Comparison of ENCODE assay signal across 1 cellular context in the genomic region with DNA sequence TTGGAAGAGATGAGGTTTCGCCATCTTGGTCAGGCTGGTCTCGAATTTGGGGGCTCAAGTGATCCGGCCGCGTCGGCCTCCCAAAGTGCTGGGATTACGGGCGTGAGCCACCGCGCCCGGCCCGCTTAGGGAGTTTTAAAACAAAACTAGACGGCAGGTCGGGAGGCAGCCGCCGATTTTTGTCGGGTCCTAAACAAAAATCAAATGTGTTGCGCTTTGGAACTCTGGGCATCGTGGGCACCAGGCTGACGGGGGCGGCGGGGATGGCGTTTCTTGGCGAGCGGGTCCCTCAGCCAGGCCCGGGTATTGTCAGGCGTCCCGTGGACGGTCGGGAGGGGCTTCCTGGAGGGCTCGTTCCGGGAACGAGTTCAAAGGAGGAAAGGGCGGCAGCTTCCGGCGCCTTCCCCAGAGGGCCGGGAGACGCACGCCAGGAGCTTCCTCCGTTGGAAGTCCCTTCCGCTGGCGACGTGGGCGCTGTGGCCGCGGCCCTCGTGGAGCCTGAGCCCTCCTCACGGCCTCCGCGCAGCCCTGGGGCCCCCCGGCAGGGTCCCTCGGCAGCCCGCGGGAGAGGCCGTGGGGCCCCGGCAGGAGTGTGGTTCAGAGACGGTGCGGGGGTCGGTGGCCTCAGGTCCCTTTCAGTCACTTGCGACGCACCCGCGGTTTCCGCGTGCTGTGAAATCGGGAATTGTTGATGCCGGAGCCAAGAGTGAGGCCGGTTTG.
TF ChIP-seq lines count a peak whose summit lies in the region.

No MANE protein-coding gene starts in this region.

TF ChIP-seq in HepG2, 621 proteins besides CTCF, POLR2A, EP300 and RAD21 (continued from another document and continues in another):
- TF ChIP-seq TAF15 (IDR thresholded peaks at IDR 0.05; ENCODE audit: low read depth, low read length, poor library complexity, severe bottlenecking), result no peak
- no peak for TF ChIP-seq TBX3 (IDR thresholded peaks at IDR 0.05; ENCODE audit: borderline replicate concordance)
- TF ChIP-seq RBM39 (IDR thresholded peaks at IDR 0.05; ENCODE audit: low read depth, low read length, poor library complexity, severe bottlenecking), result no peak
- TF ChIP-seq ERF (CRISPR knock-in tag; IDR thresholded peaks at IDR 0.05), result peak; percentile 64; the same call in 1 of the 2 replicates
- TF ChIP-seq PAF1 (CRISPR knock-in tag; IDR thresholded peaks at IDR 0.05), result no peak
- TF ChIP-seq ZNF501 (CRISPR knock-in tag; IDR thresholded peaks at IDR 0.05), result peak; percentile 83
- peak; percentile 40; the same call in 1 of the 2 replicates for TF ChIP-seq ZNF891 (CRISPR knock-in tag; IDR thresholded peaks at IDR 0.05)
- TF ChIP-seq MTA1 (CRISPR knock-in tag; IDR thresholded peaks at IDR 0.05; ENCODE audit: borderline replicate concordance), result peak; percentile 23; the same call in 1 of the 2 replicates
- no peak for TF ChIP-seq ADNP (CRISPR knock-in tag; IDR thresholded peaks at IDR 0.05)
- TF ChIP-seq ZFX (CRISPR knock-in tag; IDR thresholded peaks at IDR 0.05; ENCODE audit: low read depth), result peak; percentile 72
- TF ChIP-seq CBX5 (CRISPR knock-in tag; IDR thresholded peaks at IDR 0.05; ENCODE audit: borderline replicate concordance), result no peak
- TF ChIP-seq ZNF788 (CRISPR knock-in tag; IDR thresholded peaks at IDR 0.05; ENCODE audit: borderline replicate concordance), result peak; percentile 65; the same call in 1 of the 2 replicates
- TF ChIP-seq MTF2 (CRISPR knock-in tag; IDR thresholded peaks at IDR 0.05; ENCODE audit: borderline replicate concordance), result no peak; the same call in 1 of the 2 replicates
- TF ChIP-seq SOX6 (IDR thresholded peaks at IDR 0.05), result no peak
- TF ChIP-seq SOX6 (CRISPR knock-in tag; IDR thresholded peaks at IDR 0.05), result peak; percentile 38; the same call in 1 of the 2 replicates
- no peak for TF ChIP-seq TMF1 (CRISPR knock-in tag; IDR thresholded peaks at IDR 0.05; ENCODE audit: low read depth)
- no peak for TF ChIP-seq ZNF10 (CRISPR knock-in tag; IDR thresholded peaks at IDR 0.05; ENCODE audit: borderline replicate concordance, low read depth)
- TF ChIP-seq ZNF850 (CRISPR knock-in tag; conservative IDR thresholded peaks at IDR 0.05), result 0 out of 2 replicates have a peak, but pooled peaks have one; percentile 67
- TF ChIP-seq REPIN1 (CRISPR knock-in tag; IDR thresholded peaks at IDR 0.05; ENCODE audit: borderline replicate concordance, low read depth), result no peak
- TF ChIP-seq ZNF101 (CRISPR knock-in tag; IDR thresholded peaks at IDR 0.05; ENCODE audit: borderline replicate concordance, low read depth), result no peak
- TF ChIP-seq ZNF3 (CRISPR knock-in tag; IDR thresholded peaks at IDR 0.05), result no peak
- TF ChIP-seq, protein P1, sequence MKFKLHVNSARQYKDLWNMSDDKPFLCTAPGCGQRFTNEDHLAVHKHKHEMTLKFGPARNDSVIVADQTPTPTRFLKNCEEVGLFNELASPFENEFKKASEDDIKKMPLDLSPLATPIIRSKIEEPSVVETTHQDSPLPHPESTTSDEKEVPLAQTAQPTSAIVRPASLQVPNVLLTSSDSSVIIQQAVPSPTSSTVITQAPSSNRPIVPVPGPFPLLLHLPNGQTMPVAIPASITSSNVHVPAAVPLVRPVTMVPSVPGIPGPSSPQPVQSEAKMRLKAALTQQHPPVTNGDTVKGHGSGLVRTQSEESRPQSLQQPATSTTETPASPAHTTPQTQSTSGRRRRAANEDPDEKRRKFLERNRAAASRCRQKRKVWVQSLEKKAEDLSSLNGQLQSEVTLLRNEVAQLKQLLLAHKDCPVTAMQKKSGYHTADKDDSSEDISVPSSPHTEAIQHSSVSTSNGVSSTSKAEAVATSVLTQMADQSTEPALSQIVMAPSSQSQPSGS (CRISPR knock-in tag; IDR thresholded peaks at IDR 0.05), result no peak
- TF ChIP-seq HOXA7 (CRISPR knock-in tag; IDR thresholded peaks at IDR 0.05), result no peak
- no peak for TF ChIP-seq RBAK (CRISPR knock-in tag; IDR thresholded peaks at IDR 0.05)
- TF ChIP-seq RFX5 (IDR thresholded peaks at IDR 0.05; ENCODE audit: low read depth, low read length), result no peak
- peak; percentile 65 for TF ChIP-seq TBX2 (CRISPR knock-in tag; IDR thresholded peaks at IDR 0.05; ENCODE audit: borderline replicate concordance)
- TF ChIP-seq ZNF543 (CRISPR knock-in tag; IDR thresholded peaks at IDR 0.05), result peak; percentile 62
- TF ChIP-seq ARNTL (CRISPR knock-in tag; IDR thresholded peaks at IDR 0.05), result no peak
- TF ChIP-seq KLF16 (CRISPR knock-in tag; IDR thresholded peaks at IDR 0.05), result peak in 1 of 2 experiments; percentile 67; a peak in 1 of 4 replicates
- TF ChIP-seq HMG20A (CRISPR knock-in tag; IDR thresholded peaks at IDR 0.05; ENCODE audit: borderline replicate concordance), result no peak
- TF ChIP-seq SUZ12 (IDR thresholded peaks at IDR 0.05; ENCODE audit: low read depth, low read length), result no peak
- no peak for TF ChIP-seq NCOA5 (CRISPR knock-in tag; IDR thresholded peaks at IDR 0.05)
- no peak for TF ChIP-seq KMT2A (CRISPR knock-in tag; IDR thresholded peaks at IDR 0.05)
- TF ChIP-seq ZFP90 (CRISPR knock-in tag; IDR thresholded peaks at IDR 0.05; ENCODE audit: borderline replicate concordance), result peak; percentile 50; the same call in 1 of the 2 replicates
- TF ChIP-seq ZNF33B (CRISPR knock-in tag; IDR thresholded peaks at IDR 0.05), result no peak
- TF ChIP-seq KDM1A (CRISPR knock-in tag; IDR thresholded peaks at IDR 0.05), result no peak
- no peak for TF ChIP-seq YY1 (IDR thresholded peaks at IDR 0.05; ENCODE audit: insufficient read depth, insufficient replicate concordance, low read depth, low read length)
- TF ChIP-seq, protein P2, sequence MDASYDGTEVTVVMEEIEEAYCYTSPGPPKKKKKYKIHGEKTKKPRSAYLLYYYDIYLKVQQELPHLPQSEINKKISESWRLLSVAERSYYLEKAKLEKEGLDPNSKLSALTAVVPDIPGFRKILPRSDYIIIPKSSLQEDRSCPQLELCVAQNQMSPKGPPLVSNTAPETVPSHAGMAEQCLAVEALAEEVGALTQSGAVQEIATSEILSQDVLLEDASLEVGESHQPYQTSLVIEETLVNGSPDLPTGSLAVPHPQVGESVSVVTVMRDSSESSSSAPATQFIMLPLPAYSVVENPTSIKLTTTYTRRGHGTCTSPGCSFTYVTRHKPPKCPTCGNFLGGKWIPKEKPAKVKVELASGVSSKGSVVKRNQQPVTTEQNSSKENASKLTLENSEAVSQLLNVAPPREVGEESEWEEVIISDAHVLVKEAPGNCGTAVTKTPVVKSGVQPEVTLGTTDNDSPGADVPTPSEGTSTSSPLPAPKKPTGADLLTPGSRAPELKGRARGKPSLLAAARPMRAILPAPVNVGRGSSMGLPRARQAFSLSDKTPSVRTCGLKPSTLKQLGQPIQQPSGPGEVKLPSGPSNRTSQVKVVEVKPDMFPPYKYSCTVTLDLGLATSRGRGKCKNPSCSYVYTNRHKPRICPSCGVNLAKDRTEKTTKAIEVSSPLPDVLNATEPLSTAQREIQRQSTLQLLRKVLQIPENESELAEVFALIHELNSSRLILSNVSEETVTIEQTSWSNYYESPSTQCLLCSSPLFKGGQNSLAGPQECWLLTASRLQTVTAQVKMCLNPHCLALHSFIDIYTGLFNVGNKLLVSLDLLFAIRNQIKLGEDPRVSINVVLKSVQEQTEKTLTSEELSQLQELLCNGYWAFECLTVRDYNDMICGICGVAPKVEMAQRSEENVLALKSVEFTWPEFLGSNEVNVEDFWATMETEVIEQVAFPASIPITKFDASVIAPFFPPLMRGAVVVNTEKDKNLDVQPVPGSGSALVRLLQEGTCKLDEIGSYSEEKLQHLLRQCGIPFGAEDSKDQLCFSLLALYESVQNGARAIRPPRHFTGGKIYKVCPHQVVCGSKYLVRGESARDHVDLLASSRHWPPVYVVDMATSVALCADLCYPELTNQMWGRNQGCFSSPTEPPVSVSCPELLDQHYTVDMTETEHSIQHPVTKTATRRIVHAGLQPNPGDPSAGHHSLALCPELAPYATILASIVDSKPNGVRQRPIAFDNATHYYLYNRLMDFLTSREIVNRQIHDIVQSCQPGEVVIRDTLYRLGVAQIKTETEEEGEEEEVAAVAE (CRISPR knock-in tag; IDR thresholded peaks at IDR 0.05; ENCODE audit: borderline replicate concordance), result no peak
- TF ChIP-seq CCDC6 (CRISPR knock-in tag; IDR thresholded peaks at IDR 0.05), result no peak
- TF ChIP-seq THYN1 (CRISPR knock-in tag; IDR thresholded peaks at IDR 0.05; ENCODE audit: borderline replicate concordance, low read depth), result no peak
- TF ChIP-seq ZNF160 (CRISPR knock-in tag; IDR thresholded peaks at IDR 0.05), result peak; percentile 54; the same call in 1 of the 2 replicates
- TF ChIP-seq ZFAT (CRISPR knock-in tag; conservative IDR thresholded peaks at IDR 0.05), result no peak
- TF ChIP-seq, protein P3, sequence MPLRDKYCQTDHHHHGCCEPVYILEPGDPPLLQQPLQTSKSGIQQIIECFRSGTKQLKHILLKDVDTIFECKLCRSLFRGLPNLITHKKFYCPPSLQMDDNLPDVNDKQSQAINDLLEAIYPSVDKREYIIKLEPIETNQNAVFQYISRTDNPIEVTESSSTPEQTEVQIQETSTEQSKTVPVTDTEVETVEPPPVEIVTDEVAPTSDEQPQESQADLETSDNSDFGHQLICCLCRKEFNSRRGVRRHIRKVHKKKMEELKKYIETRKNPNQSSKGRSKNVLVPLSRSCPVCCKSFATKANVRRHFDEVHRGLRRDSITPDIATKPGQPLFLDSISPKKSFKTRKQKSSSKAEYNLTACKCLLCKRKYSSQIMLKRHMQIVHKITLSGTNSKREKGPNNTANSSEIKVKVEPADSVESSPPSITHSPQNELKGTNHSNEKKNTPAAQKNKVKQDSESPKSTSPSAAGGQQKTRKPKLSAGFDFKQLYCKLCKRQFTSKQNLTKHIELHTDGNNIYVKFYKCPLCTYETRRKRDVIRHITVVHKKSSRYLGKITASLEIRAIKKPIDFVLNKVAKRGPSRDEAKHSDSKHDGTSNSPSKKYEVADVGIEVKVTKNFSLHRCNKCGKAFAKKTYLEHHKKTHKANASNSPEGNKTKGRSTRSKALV (CRISPR knock-in tag; IDR thresholded peaks at IDR 0.05), result 0 out of 2 replicates have a peak, but pooled peaks have one; percentile 47
- peak; percentile 24 for TF ChIP-seq ZNF781 (CRISPR knock-in tag; IDR thresholded peaks at IDR 0.05; ENCODE audit: borderline replicate concordance, not compliant biosample characterization)
- TF ChIP-seq, protein P4, sequence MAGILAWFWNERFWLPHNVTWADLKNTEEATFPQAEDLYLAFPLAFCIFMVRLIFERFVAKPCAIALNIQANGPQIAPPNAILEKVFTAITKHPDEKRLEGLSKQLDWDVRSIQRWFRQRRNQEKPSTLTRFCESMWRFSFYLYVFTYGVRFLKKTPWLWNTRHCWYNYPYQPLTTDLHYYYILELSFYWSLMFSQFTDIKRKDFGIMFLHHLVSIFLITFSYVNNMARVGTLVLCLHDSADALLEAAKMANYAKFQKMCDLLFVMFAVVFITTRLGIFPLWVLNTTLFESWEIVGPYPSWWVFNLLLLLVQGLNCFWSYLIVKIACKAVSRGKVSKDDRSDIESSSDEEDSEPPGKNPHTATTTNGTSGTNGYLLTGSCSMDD (CRISPR knock-in tag; IDR thresholded peaks at IDR 0.05), result 0 out of 2 replicates have a peak, but pooled peaks have one; percentile 55
- no peak for TF ChIP-seq ZNF790 (CRISPR knock-in tag; IDR thresholded peaks at IDR 0.05; ENCODE audit: borderline replicate concordance)
- TF ChIP-seq, protein P5, sequence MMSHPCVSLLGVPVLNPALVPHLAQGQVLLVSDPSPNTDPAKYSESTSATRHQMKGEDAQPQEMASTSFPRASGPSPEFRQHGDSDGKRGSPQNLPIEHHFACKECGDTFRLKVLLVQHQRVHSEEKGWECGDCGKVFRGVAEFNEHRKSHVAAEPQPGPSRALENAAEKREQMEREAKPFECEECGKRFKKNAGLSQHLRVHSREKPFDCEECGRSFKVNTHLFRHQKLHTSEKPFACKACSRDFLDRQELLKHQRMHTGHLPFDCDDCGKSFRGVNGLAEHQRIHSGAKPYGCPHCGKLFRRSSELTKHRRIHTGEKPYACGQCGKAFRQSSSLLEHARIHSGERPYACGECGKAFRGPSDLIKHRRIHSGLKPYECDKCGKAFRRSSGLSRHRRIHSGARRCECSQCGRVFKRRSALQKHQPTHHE (CRISPR knock-in tag; IDR thresholded peaks at IDR 0.05; ENCODE audit: borderline replicate concordance), result no peak; the same call in 1 of the 2 replicates
- TF ChIP-seq ATM (IDR thresholded peaks at IDR 0.05; ENCODE audit: borderline replicate concordance), result no peak
- no peak for TF ChIP-seq ZNF333 (CRISPR knock-in tag; IDR thresholded peaks at IDR 0.05; ENCODE audit: borderline replicate concordance)
- no peak for TF ChIP-seq MAZ (IDR thresholded peaks at IDR 0.05; ENCODE audit: borderline replicate concordance, low read depth, low read length)
- TF ChIP-seq MAZ (CRISPR knock-in tag; IDR thresholded peaks at IDR 0.05; ENCODE audit: low read depth), result 0 out of 2 replicates have a peak, but pooled peaks have one; percentile 6
- peak; percentile 57 for TF ChIP-seq ZNF263 (CRISPR knock-in tag; IDR thresholded peaks at IDR 0.05)
- TF ChIP-seq ZIK1 (CRISPR knock-in tag; IDR thresholded peaks at IDR 0.05; ENCODE audit: borderline replicate concordance, low read depth), result 0 out of 2 replicates have a peak, but pooled peaks have one; percentile 46
- TF ChIP-seq JDP2 (CRISPR knock-in tag; IDR thresholded peaks at IDR 0.05; ENCODE audit: borderline replicate concordance), result no peak; the same call in 1 of the 2 replicates
- TF ChIP-seq JUNB (CRISPR knock-in tag; IDR thresholded peaks at IDR 0.05; ENCODE audit: borderline replicate concordance), result no peak
- TF ChIP-seq ZNF34 (CRISPR knock-in tag; IDR thresholded peaks at IDR 0.05; ENCODE audit: borderline replicate concordance), result no peak
- TF ChIP-seq ZNF75D (CRISPR knock-in tag; IDR thresholded peaks at IDR 0.05; ENCODE audit: borderline replicate concordance), result no peak
- TF ChIP-seq, protein P6, sequence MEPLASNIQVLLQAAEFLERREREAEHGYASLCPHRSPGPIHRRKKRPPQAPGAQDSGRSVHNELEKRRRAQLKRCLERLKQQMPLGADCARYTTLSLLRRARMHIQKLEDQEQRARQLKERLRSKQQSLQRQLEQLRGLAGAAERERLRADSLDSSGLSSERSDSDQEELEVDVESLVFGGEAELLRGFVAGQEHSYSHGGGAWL (CRISPR knock-in tag; IDR thresholded peaks at IDR 0.05), result peak; percentile 86
- no peak; the same call in 1 of the 2 replicates for TF ChIP-seq ZNF256 (CRISPR knock-in tag; conservative IDR thresholded peaks at IDR 0.05)
- TF ChIP-seq TARDBP (CRISPR knock-in tag; IDR thresholded peaks at IDR 0.05), result no peak
- TF ChIP-seq, protein P7, sequence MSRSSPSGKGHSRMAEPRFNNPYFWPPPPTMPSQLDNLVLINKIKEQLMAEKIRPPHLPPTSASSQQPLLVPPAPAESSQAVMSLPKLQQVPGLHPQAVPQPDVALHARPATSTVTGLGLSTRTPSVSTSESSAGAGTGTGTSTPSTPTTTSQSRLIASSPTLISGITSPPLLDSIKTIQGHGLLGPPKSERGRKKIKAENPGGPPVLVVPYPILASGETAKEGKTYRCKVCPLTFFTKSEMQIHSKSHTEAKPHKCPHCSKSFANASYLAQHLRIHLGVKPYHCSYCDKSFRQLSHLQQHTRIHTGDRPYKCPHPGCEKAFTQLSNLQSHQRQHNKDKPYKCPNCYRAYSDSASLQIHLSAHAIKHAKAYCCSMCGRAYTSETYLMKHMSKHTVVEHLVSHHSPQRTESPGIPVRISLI (CRISPR knock-in tag; IDR thresholded peaks at IDR 0.05; ENCODE audit: borderline replicate concordance), result no peak
- no peak for TF ChIP-seq CBX2 (IDR thresholded peaks at IDR 0.05; ENCODE audit: low read depth, low read length)
- TF ChIP-seq CBX2 (CRISPR knock-in tag; IDR thresholded peaks at IDR 0.05; ENCODE audit: low read depth), result no peak
- 0 out of 2 replicates have a peak, but pooled peaks have one; percentile 39 for TF ChIP-seq FIP1L1 (IDR thresholded peaks at IDR 0.05; ENCODE audit: borderline replicate concordance, insufficient read depth, low read depth, low read length)
